In genomic region chr4:24662065-24662464, GRCh38 we compare ENCODE assay signal across 24 cellular contexts.
"Had no signal": no experiment of that assay in that cellular context is flagged by ENCODE, and none has a peak within 500 bp of the region (broad histone marks: within the 10 kb centered on the region; RNA-seq: fewer than 3 reads in every experiment).

No MANE protein-coding gene starts in this region.

- H3K4me3 ChIP-seq: esophagus muscularis mucosa, heart left ventricle, left lung, lower lobe of right lung, right atrium auricular region, smooth muscle cell, stomach, testis, transverse colon had no signal

- H3K4me1 ChIP-seq: foreskin keratinocyte, right atrium auricular region had no signal

- ATAC-seq: activated naive CD4-positive, alpha-beta T cell treated with anti-CD3 and anti-CD28 coated beads, Interleukin-2, amount 50 U/mL, for 72 hours; activated T-cell treated with anti-CD3 and anti-CD28 coated beads, Interleukin-2, amount 50 U/mL, for 4 hours; foreskin keratinocyte; heart left ventricle; left lung; lower lobe of right lung; naive thymus-derived CD8-positive, alpha-beta T cell; stimulated activated memory B cell treated with anti-CD40 and anti-IgM and Interleukin-4, amounts not matched to agents 10 μg/mL and 1 μg/mL and 100 μg/mL, for 72 hours had no signal

- H3K27me3 ChIP-seq: esophagus muscularis mucosa, heart left ventricle, left lung, right atrium auricular region, stomach, testis, transverse colon had no signal

- H3K9me3 ChIP-seq: esophagus muscularis mucosa, heart left ventricle, left lung, lower lobe of right lung, right atrium auricular region, stomach, testis, transverse colon had no signal

- H3K4me2 ChIP-seq: smooth muscle cell had no signal

- H3K27ac ChIP-seq: esophagus muscularis mucosa, foreskin keratinocyte, heart left ventricle, left lung, lower lobe of right lung, right atrium auricular region, stomach, testis, WERI-Rb-1 had no signal

- H3K36me3 ChIP-seq: esophagus muscularis mucosa, heart left ventricle, left lung, lower lobe of right lung, right atrium auricular region, stomach, transverse colon, WERI-Rb-1 had no signal

- DNase-seq: activated CD4-positive, alpha-beta memory T cell treated with anti-CD3 and anti-CD28 coated beads, Interleukin-2, amount 10 ng/mL, durations not matched to agents 7 days and 5 days; activated CD4-positive, alpha-beta T cell treated with anti-CD3 and anti-CD28 coated beads, Interleukin-2, amount 10 ng/mL, durations not matched to agents 7 days and 5 days; activated CD4-positive, CD25-positive, alpha-beta regulatory T cell treated with anti-CD3 and anti-CD28 coated beads, Interleukin-2, amount 50 U/mL, for 72 hours; activated T-cell treated with anti-CD3 and anti-CD28 coated beads, Interleukin-2, amount 50 U/mL, for 4 hours; foreskin keratinocyte; heart left ventricle; hypothalamus; left lung; lower lobe of right lung; mesenchymal stem cell; naive thymus-derived CD8-positive, alpha-beta T cell; stimulated activated CD4-positive, alpha-beta T cell treated with anti-CD3 and anti-CD28 coated beads, Interleukin-1b, Interleukin-23, amount 100 ng/mL, for 48 hours; stimulated activated CD4-positive, alpha-beta T cell treated with anti-CD3 and anti-CD28 coated beads, Interleukin-4, amount 100 ng/mL, for 4 hours; stimulated activated CD8-positive, alpha-beta memory T cell treated with anti-CD3 and anti-CD28 coated beads, Interleukin-4, amount 100 ng/mL, for 48 hours; stomach; T-helper 9 cell; testis; transverse colon; WERI-Rb-1 had no signal
